Comparison of ENCODE assay signal across 20 cellular contexts in the genomic region with DNA sequence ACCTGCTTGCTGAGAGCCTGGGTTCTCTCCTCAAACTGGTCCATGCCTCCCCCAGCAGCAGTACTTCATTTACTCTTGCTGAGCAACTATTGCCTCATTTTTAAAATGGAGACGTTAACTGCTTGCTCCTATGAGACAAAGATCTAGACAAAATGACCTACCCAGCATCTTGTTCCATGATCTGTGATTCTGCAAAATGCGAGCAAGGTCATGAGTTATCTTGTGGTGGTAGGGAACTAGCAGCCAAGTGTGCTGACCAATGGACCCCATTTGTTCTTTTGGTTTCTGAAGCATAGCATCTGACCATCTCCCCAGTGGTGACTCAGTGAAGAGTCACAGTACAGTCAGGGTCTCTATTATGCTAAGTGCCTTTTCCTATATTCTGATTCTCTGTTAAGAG. TPM values are rescaled to one million over a fixed set of nuclear protein-coding genes. Genes with fewer than 3 reads are reported as not detected.
DNase-seq lines count a peak whose midpoint lies in the region; ATAC-seq and TF ChIP-seq lines count a peak whose summit lies in the region.
"Had no signal": no experiment of that assay in that cellular context is flagged by ENCODE, and none has a peak within 500 bp of the region (broad histone marks: within the 10 kb centered on the region; RNA-seq: fewer than 3 reads in every experiment).

No MANE protein-coding gene starts in this region.

- intact Hi-C loops in IMR-90 (cut with micrococcal nuclease) = no loop called here

- H2AFZ ChIP-seq in IMR-90 (replicated peaks; ENCODE audit: low read length, poor library complexity) = no peak overlapping the region

- no peak overlapping the region for H2AK5ac ChIP-seq in IMR-90 (ENCODE audit: low read depth, low read length)

- H4K20me1 ChIP-seq in IMR-90 (ENCODE audit: insufficient read depth, low read length) = no peaks in the 10 kb centered on the region

- no peak overlapping the region for H3K4me3 Mint-ChIP-seq in stimulated activated memory B cell treated with anti-CD40 and anti-IgM and Interleukin-4, amounts not matched to agents 10 μg/mL and 1 μg/mL and 100 μg/mL, for 72 hours
- H3K4me3 Mint-ChIP-seq: memory B cell had no signal

- no peak overlapping the region for H3K18ac ChIP-seq in IMR-90 (ENCODE audit: low read depth, low read length)

- POLR2A ChIA-PET in IMR-90 (lab: Charles Lee; ENCODE audit: unreplicated experiment) = no interaction called here

- H4K5ac ChIP-seq in IMR-90 (ENCODE audit: low read depth, low read length) = no peak overlapping the region

- no peak overlapping the region for H3K23ac ChIP-seq in IMR-90 (ENCODE audit: low read depth, low read length)

- H3K36me3 ChIP-seq in IMR-90 (ENCODE audit: control insufficient read depth, insufficient read depth, low read length) (no peaks in the 10 kb centered on the region), brain microvascular endothelial cell (replicated peaks) (no peaks in the 10 kb centered on the region), BE2C (no peaks in the 10 kb centered on the region)
- H3K36me3 ChIP-seq: adrenal gland, esophagus squamous epithelium had no signal

- TF ChIP-seq RAD21 in IMR-90 (IDR thresholded peaks at IDR 0.05; ENCODE audit: low read length) = no peak

- H3K27me3 ChIP-seq in IMR-90 (ENCODE audit: control insufficient read depth, insufficient read depth, low read length) (peaks cover 4% of the 10 kb centered on the region), brain microvascular endothelial cell (replicated peaks) (no peaks in the 10 kb centered on the region), BE2C (no peaks in the 10 kb centered on the region)
- H3K27me3 ChIP-seq: adrenal gland had no signal

- no peaks in the 10 kb centered on the region for H3K9me1 ChIP-seq in IMR-90 (ENCODE audit: insufficient read depth, low read length)

- H3K56ac ChIP-seq in IMR-90 (ENCODE audit: extremely low read depth, insufficient read depth, low read length) = no peak overlapping the region

- H3K4ac ChIP-seq in IMR-90 (ENCODE audit: low read depth, low read length) = no peak overlapping the region

- peaks cover 6% of the 10 kb centered on the region for H3K27me3 Mint-ChIP-seq in stimulated activated memory B cell treated with anti-CD40 and anti-IgM and Interleukin-4, amounts not matched to agents 10 μg/mL and 1 μg/mL and 100 μg/mL, for 72 hours
- H3K27me3 Mint-ChIP-seq: memory B cell had no signal

- no peaks in the 10 kb centered on the region for H3K79me1 ChIP-seq in IMR-90 (ENCODE audit: low read depth in 1 of 2, low read length in 2 of 2)

- H4K91ac ChIP-seq in IMR-90 (ENCODE audit: insufficient read depth, low read depth, low read length) = no peak overlapping the region

- in situ Hi-C loops in IMR-90 (cut with MboI; ENCODE audit: low sequenced_read_pairs) (no loop called here), brain microvascular endothelial cell (cut with HindIII; ENCODE audit: low pct_ligation_motif_present, low sequenced_read_pairs) (no loop called here)

- no peak overlapping the region for H4K8ac ChIP-seq in IMR-90 (ENCODE audit: low read depth in 2 of 2, low read length in 2 of 2)

- CTCF ChIA-PET in IMR-90 (lab: Yijun Ruan, JAX) = no interaction called here

- TF ChIP-seq CTCF in IMR-90 (conservative IDR thresholded peaks at IDR 0.05; ENCODE audit: low read depth, low read length) (no peak), brain microvascular endothelial cell (IDR thresholded peaks at IDR 0.05; ENCODE audit: low read depth, low read length, missing control alignments) (no peak), BE2C (IDR thresholded peaks at IDR 0.05; ENCODE audit: low read depth, low read length) (no peak)

- no peak overlapping the region for H2AK9ac ChIP-seq in IMR-90 (replicated peaks; ENCODE audit: low read depth, low read length, poor library complexity)

- no peak overlapping the region for H2BK20ac ChIP-seq in IMR-90 (ENCODE audit: low read depth, low read length)

- no peak overlapping the region for H3K9ac ChIP-seq in IMR-90 (ENCODE audit: low read depth, low read length)

- no peak overlapping the region for H3K14ac ChIP-seq in IMR-90 (replicated peaks; ENCODE audit: low read depth, low read length)

- H2BK5ac ChIP-seq in IMR-90 (ENCODE audit: low read depth, low read length, poor library complexity, severe bottlenecking) = no peak overlapping the region

- DNase-seq in AG08396 (ENCODE audit: low spot score) (peak; percentile 31), IMR-90 (peak; percentile 46), brain microvascular endothelial cell (peak; percentile 96), kidney tubule cell (ENCODE audit: low spot score) (peak; percentile 94), BE2C (no peak)
- no peak for DNase-seq in activated CD4-positive, alpha-beta T cell treated with anti-CD3 and anti-CD28 coated beads, Interleukin-2, amount 50 U/mL, for 4 hours
- no peak for DNase-seq in stimulated activated CD4-positive, alpha-beta T cell treated with anti-CD3 and anti-CD28 coated beads, Interleukin-4, amount 100 ng/mL, for 4 hours
- DNase-seq: activated T-cell treated with anti-CD3 and anti-CD28 coated beads, Interleukin-2, amount 50 U/mL, for 48 hours; adrenal gland; cortex of kidney; esophagus squamous epithelium; NCI-H1930; NCI-H774; Right ventricle myocardium superior; stimulated activated naive CD4-positive, alpha-beta T cell treated with Interleukin-2 at 50 U/mL for 16 hours had no signal

- H3K27ac ChIP-seq in IMR-90 (ENCODE audit: insufficient read depth, low read length) (no peak overlapping the region), brain microvascular endothelial cell (peak overlapping the region; percentile 73)
- H3K27ac ChIP-seq: adrenal gland, esophagus squamous epithelium, skin epidermis had no signal

- TF ChIP-seq POLR2A in IMR-90 (IDR thresholded peaks at IDR 0.05; ENCODE audit: low read depth, low read length) = no peak

- H3K4me3 ChIP-seq in IMR-90 (ENCODE audit: insufficient read depth, low read depth, low read length) = no peak overlapping the region
- no peak overlapping the region for H3K4me3 ChIP-seq in brain microvascular endothelial cell (ENCODE audit: low read depth, low read length)
- no peak overlapping the region for H3K4me3 ChIP-seq in BE2C (ENCODE audit: low read depth, low read length)
- H3K4me3 ChIP-seq: adrenal gland, esophagus squamous epithelium, skin epidermis had no signal

- H2BK15ac ChIP-seq in IMR-90 (ENCODE audit: low read depth, low read length) = no peak overlapping the region

- peaks cover 2% of the 10 kb centered on the region for H3K9me3 Mint-ChIP-seq in stimulated activated memory B cell treated with anti-CD40 and anti-IgM and Interleukin-4, amounts not matched to agents 10 μg/mL and 1 μg/mL and 100 μg/mL, for 72 hours
- H3K9me3 Mint-ChIP-seq: memory B cell had no signal

- dilution Hi-C loops in IMR-90 (cut with HindIII; ENCODE audit: low sequenced_read_pairs, unreplicated experiment) = no loop called here

- no peak overlapping the region for H3K27ac Mint-ChIP-seq in stimulated activated memory B cell treated with anti-CD40 and anti-IgM and Interleukin-4, amounts not matched to agents 10 μg/mL and 1 μg/mL and 100 μg/mL, for 72 hours
- H3K27ac Mint-ChIP-seq: memory B cell had no signal

- no peaks in the 10 kb centered on the region for H3K9me3 ChIP-seq in IMR-90 (ENCODE audit: control insufficient read depth, insufficient read depth, low read length)
- no peaks in the 10 kb centered on the region for H3K9me3 ChIP-seq in BE2C
- H3K9me3 ChIP-seq: adrenal gland, esophagus squamous epithelium had no signal

- H3K4me1 ChIP-seq in IMR-90 (ENCODE audit: control insufficient read depth, insufficient read depth, low read length) = no peaks in the 10 kb centered on the region
- no peaks in the 10 kb centered on the region for H3K4me1 ChIP-seq in BE2C
- H3K4me1 ChIP-seq: adrenal gland, esophagus squamous epithelium had no signal

- no peaks in the 10 kb centered on the region for H3K4me1 Mint-ChIP-seq in stimulated activated memory B cell treated with anti-CD40 and anti-IgM and Interleukin-4, amounts not matched to agents 10 μg/mL and 1 μg/mL and 100 μg/mL, for 72 hours

- no peak overlapping the region for H2BK120ac ChIP-seq in IMR-90 (ENCODE audit: low read depth, low read length)

- no CpG with 5 or more reads among the region's 2 CpGs for WGBS in IMR-90 (ENCODE audit: extremely low coverage in 2 of 2, insufficient read length in 1 of 2), 2 experiments

- no TSS peak for BruUV-seq in IMR-90 (replicated peaks; lab: Mats Ljungman, UMichigan)

- no peaks in the 10 kb centered on the region for H3K36me3 Mint-ChIP-seq in stimulated activated memory B cell treated with anti-CD40 and anti-IgM and Interleukin-4, amounts not matched to agents 10 μg/mL and 1 μg/mL and 100 μg/mL, for 72 hours
- H3K36me3 Mint-ChIP-seq: memory B cell had no signal

- no peak overlapping the region for H3K4me2 ChIP-seq in IMR-90 (ENCODE audit: low read depth, low read length)

- ATAC-seq in IMR-90 (ENCODE audit: low read depth) = no peak
- no peak for ATAC-seq in stimulated activated memory B cell treated with anti-CD40 and anti-IgM and Interleukin-4, amounts not matched to agents 10 μg/mL and 1 μg/mL and 100 μg/mL, for 72 hours

TF ChIP-seq in IMR-90, 13 proteins besides CTCF, POLR2A, EP300 and RAD21:
- TF ChIP-seq MAFK (IDR thresholded peaks at IDR 0.05; ENCODE audit: low read depth, low read length) (no peak), SMC3 (IDR thresholded peaks at IDR 0.05; ENCODE audit: low read depth, low read length) (no peak), CEBPB (IDR thresholded peaks at IDR 0.05; ENCODE audit: low read depth, low read length) (no peak), BHLHE40 (IDR thresholded peaks at IDR 0.05; ENCODE audit: low read depth, low read length) (no peak)

RNA-seq across cellular contexts. Expression of a gene that starts 40.4 kb away (rescaled TPM):
- total RNA-seq in IMR-90 (2012; rRNA removed) = not detected in 2 replicates
- not detected in 2 replicates for polyA plus RNA-seq in IMR-90 (2012; rRNA removed)
- not detected in 2 replicates for polyA plus RNA-seq in IMR-90 (2012; cell fraction: cytosol; rRNA removed)
- polyA plus RNA-seq in IMR-90 (2012; cell fraction: nucleus; rRNA removed; ENCODE audit: low replicate concordance) = 0.02 TPM in 1 of 2 replicates, not detected in the other
- 0.22 TPM for polyA plus RNA-seq in BE2C (2012; ENCODE audit: insufficient read depth, insufficient read length, low read depth)
- total RNA-seq: ureter had no signal
- polyA plus RNA-seq: AG04450 had no signal

Comparison
In these comparisons a context has a peak if more than half of its experiments do, and no peak if none do; other contexts are left out.
1. DNase-seq: peak in AG08396 (single experiment), IMR-90 (single experiment), brain microvascular endothelial cell (single experiment) and kidney tubule cell (single experiment); none in activated CD4-positive, alpha-beta T cell treated with anti-CD3 and anti-CD28 coated beads, Interleukin-2, amount 50 U/mL, for 4 hours (0 of 2), BE2C (single experiment) and stimulated activated CD4-positive, alpha-beta T cell treated with anti-CD3 and anti-CD28 coated beads, Interleukin-4, amount 100 ng/mL, for 4 hours (0 of 2).